15 cellular contexts compared by ENCODE assay signal in genomic region chr20:38635721-38636285, GRCh38. TPM values are rescaled to one million over a fixed set of nuclear protein-coding genes. Genes with fewer than 3 reads are reported as not detected.
DNase-seq lines count a peak whose midpoint lies in the region; ATAC-seq, FAIRE-seq and TF ChIP-seq lines count a peak whose summit lies in the region.
"Had no signal": no experiment of that assay in that cellular context is flagged by ENCODE, and none has a peak within 500 bp of the region (broad histone marks: within the 10 kb centered on the region; RNA-seq: fewer than 3 reads in every experiment).

No MANE protein-coding gene starts in this region.

- H3K4me1 ChIP-seq in HepG2 (ENCODE audit: insufficient read depth, low read length) (peaks cover 8% of the 10 kb centered on the region), right lobe of liver (no peaks in the 10 kb centered on the region)
- H3K4me1 ChIP-seq: lower lobe of right lung had no signal

- CTCF ChIA-PET in HepG2 (lab: Yijun Ruan, JAX; ENCODE audit: low intra/inter-chr PET ratio, low total read pairs) = no interaction called here

- no peak for TF ChIP-seq EP300 in HepG2 (IDR thresholded peaks at IDR 0.05; ENCODE audit: low read depth in 2 of 2, low read length in 2 of 2)
- no peak for TF ChIP-seq EP300 in HepG2 (CRISPR knock-in tag; IDR thresholded peaks at IDR 0.05; ENCODE audit: borderline replicate concordance)

- TF ChIP-seq RAD21 in HepG2 (CRISPR knock-in tag; IDR thresholded peaks at IDR 0.05) = no peak

- no peak for TF ChIP-seq POLR2A in HepG2 (IDR thresholded peaks at IDR 0.05; ENCODE audit: insufficient read depth in 1 of 2, low read depth in 2 of 2, low read length in 2 of 2)
- no peak for TF ChIP-seq POLR2A in right lobe of liver (IDR thresholded peaks at IDR 0.05)

- in situ Hi-C loops in HepG2 (cut with HindIII; ENCODE audit: extremely low pct_ligation_motif_present, low pct_unique_long_range_greater_than_20kb) = loop anchor here (25.0 kb wide), 1 partner anchor 401 kb away; no protein-coding TSS in a partner anchor

- H3K4me2 ChIP-seq in HepG2 (ENCODE audit: low read depth, low read length) = no peak overlapping the region
- H3K4me2 ChIP-seq: KMS-11 had no signal

- H3K27me3 ChIP-seq in HepG2 (ENCODE audit: control insufficient read depth in 1 of 2, insufficient read depth in 2 of 2, low read length in 2 of 2) = no peaks in the 10 kb centered on the region; a peak in 1 of 5 replicates
- no peaks in the 10 kb centered on the region for H3K27me3 ChIP-seq in right lobe of liver

- H4K20me1 ChIP-seq in HepG2 (ENCODE audit: insufficient read depth, low read length) = no peaks in the 10 kb centered on the region; the same call in 1 of the 2 replicates

- no peaks in the 10 kb centered on the region for H3K36me3 ChIP-seq in HepG2 (replicated peaks in 1 of 2; ENCODE audit: control insufficient read depth in 1 of 2, insufficient read depth in 2 of 2, low read length in 2 of 2)
- no peaks in the 10 kb centered on the region for H3K36me3 ChIP-seq in right lobe of liver
- H3K36me3 ChIP-seq: heart right ventricle, lower lobe of right lung had no signal

- peak; percentile 21 for FAIRE-seq in HepG2 (lab: Jason Lieb, UNC)
- FAIRE-seq in urothelium cell line (lab: Jason Lieb, UNC) = no peak

- H3K27ac ChIP-seq in HepG2 (ENCODE audit: extremely low read length, insufficient read depth, low read length) = no peak overlapping the region
- no peak overlapping the region for H3K27ac ChIP-seq in right lobe of liver
- H3K27ac ChIP-seq: heart right ventricle, KMS-11, lower lobe of right lung had no signal

- ATAC-seq in HepG2 (no peak), right lobe of liver (no peak), GM21423 (IDR thresholded peaks at IDR 0.05; ENCODE audit: unreplicated experiment) (no peak)
- no peak for ATAC-seq in activated CD4-positive, CD25-positive, alpha-beta regulatory T cell treated with anti-CD3 and anti-CD28 coated beads, Interleukin-2, amount 50 U/mL, for 24 hours
- ATAC-seq: heart right ventricle, lower lobe of right lung had no signal

- 59% methylated on average over 3 of the region's 3 CpGs for WGBS in HepG2 (ENCODE audit: low lambda C conversion rate)
- 86% methylated on average over 2 of the region's 3 CpGs for WGBS in right lobe of liver (ENCODE audit: insufficient coverage, low coverage, low lambda C conversion rate, missing lambda C conversion rate)

- H3K79me2 ChIP-seq in HepG2 (ENCODE audit: insufficient read depth, low read length) = no peaks in the 10 kb centered on the region

- POLR2A ChIA-PET in HepG2 (lab: Yijun Ruan, JAX) = no interaction called here

- H3K4me3 ChIP-seq in HepG2 (replicated peaks in 1 of 3; ENCODE audit: insufficient read depth in 1 of 3, low read depth in 2 of 3, low read length in 3 of 3) (no peak overlapping the region), right lobe of liver (no peak overlapping the region), choroid plexus epithelial cell (ENCODE audit: low read depth, low read length) (no peak overlapping the region)
- H3K4me3 ChIP-seq: heart right ventricle, lower lobe of right lung had no signal

- TF ChIP-seq CTCF in HepG2 (CRISPR knock-in tag; IDR thresholded peaks at IDR 0.05) (no peak), right lobe of liver (IDR thresholded peaks at IDR 0.05) (no peak), choroid plexus epithelial cell (conservative IDR thresholded peaks at IDR 0.05; ENCODE audit: low read depth, low read length) (no peak)

- H3K9me3 ChIP-seq in HepG2 (ENCODE audit: low read length) = no peaks in the 10 kb centered on the region
- H3K9me3 ChIP-seq in right lobe of liver = no peaks in the 10 kb centered on the region
- H3K9me3 ChIP-seq: lower lobe of right lung had no signal

- no TSS peak for BruUV-seq in HepG2 (replicated peaks; lab: Mats Ljungman, UMichigan)

- intact Hi-C loops in HepG2 (cut with micrococcal nuclease; ENCODE audit: unreplicated experiment) = no loop called here
- intact Hi-C loops in right lobe of liver (cut with DNase I) = no loop called here

- H2AFZ ChIP-seq in HepG2 (ENCODE audit: low read length) = no peak overlapping the region

- H3K9ac ChIP-seq in HepG2 (ENCODE audit: insufficient read depth, low read depth, low read length) = no peak overlapping the region
- H3K9ac ChIP-seq: KMS-11 had no signal

- no peak for DNase-seq in HepG2 (ENCODE audit: low spot score)
- DNase-seq in right lobe of liver = no peak
- DNase-seq in OCI-M1 (lab: John Stamatoyannopoulos, UW) = peak; percentile 23
- DNase-seq in choroid plexus epithelial cell (ENCODE audit: low read depth) = peak; percentile 52
- peak; percentile 36 for DNase-seq in urothelium cell line (ENCODE audit: low spot score)
- DNase-seq in retina = no peak
- DNase-seq: activated B cell treated with CpG ODN at 0.5 μM for 24 hours; amniotic stem cell; effector CD4-positive, alpha-beta T cell; heart right ventricle; lower lobe of right lung had no signal

TF ChIP-seq in HepG2, 621 proteins besides CTCF, POLR2A, EP300 and RAD21 (continues in another document):
- TF ChIP-seq NFYB (CRISPR knock-in tag; IDR thresholded peaks at IDR 0.05) (peak; percentile 32; the same call in 1 of the 2 replicates), U2AF2 (IDR thresholded peaks at IDR 0.05; ENCODE audit: low read depth, low read length) (no peak), SKIL (CRISPR knock-in tag; IDR thresholded peaks at IDR 0.05; ENCODE audit: borderline replicate concordance) (no peak), ZFP36 (IDR thresholded peaks at IDR 0.05; ENCODE audit: borderline replicate concordance, low read depth, low read length, partially characterized antibody) (no peak)

RNA-seq across cellular contexts. Expression of gene ARHGAP40, which starts 34.2 kb away (rescaled TPM):
- total RNA-seq in HepG2 (2016; rRNA removed; fragmentation: Illumina TruSeq; extraction: Trizol) = 0.44 and 0.75 TPM in 2 replicates
- 0.09 and 0.30 TPM in 2 replicates for total RNA-seq in HepG2 (2016; cell fraction: cytosol; rRNA removed; fragmentation: Illumina TruSeq; extraction: Trizol; ENCODE audit: low read depth)
- 0.34 and 0.84 TPM in 2 replicates for total RNA-seq in HepG2 (2016; cell fraction: insoluble cytoplasmic fraction; rRNA removed; fragmentation: Illumina TruSeq; extraction: Trizol)
- total RNA-seq in HepG2 (2016; cell fraction: membrane; rRNA removed; fragmentation: Illumina TruSeq; extraction: Trizol) = 0.10 and 0.43 TPM in 2 replicates
- 0.31 and 0.90 TPM in 2 replicates for total RNA-seq in HepG2 (2016; cell fraction: nucleus; rRNA removed; fragmentation: Illumina TruSeq; extraction: Trizol)
- polyA plus RNA-seq in HepG2 (2011; rRNA removed) = 2.1 and 2.7 TPM in 2 replicates
- 0.72 and 0.86 TPM in 2 replicates for polyA plus RNA-seq in HepG2 (2011; cell fraction: cytosol; rRNA removed)
- 15.4 and 16.6 TPM in 2 replicates for polyA plus RNA-seq in HepG2 (2011; cell fraction: nucleus; rRNA removed)
- 0.47 and 0.86 TPM in 2 replicates for polyA plus RNA-seq in HepG2 (2012)
- 0.06 and 0.20 TPM in 2 replicates for polyA plus RNA-seq in HepG2 (2016; cell fraction: cytosol; fragmentation: Illumina TruSeq; extraction: Trizol; ENCODE audit: low read depth)
- 0.21 and 0.39 TPM in 2 replicates for polyA plus RNA-seq in HepG2 (2016; cell fraction: insoluble cytoplasmic fraction; fragmentation: Illumina TruSeq; extraction: Trizol; ENCODE audit: low read depth)
- 0.19 and 0.26 TPM in 2 replicates for polyA plus RNA-seq in HepG2 (2016; cell fraction: membrane; fragmentation: Illumina TruSeq; extraction: Trizol; ENCODE audit: low read depth)
- 1.5 and 2.2 TPM in 2 replicates for polyA plus RNA-seq in HepG2 (2016; cell fraction: nucleus; fragmentation: Illumina TruSeq; extraction: Trizol; ENCODE audit: insufficient read depth, low read depth)
- polyA minus RNA-seq in HepG2 (2011; rRNA and poly(A)+ RNA removed; ENCODE audit: low replicate concordance) = 1.7 TPM in 1 of 2 replicates, not detected in the other
- 0.20 TPM in 1 of 2 replicates, not detected in the other for polyA minus RNA-seq in HepG2 (2011; cell fraction: cytosol; rRNA and poly(A)+ RNA removed)
- polyA minus RNA-seq in HepG2 (2011; cell fraction: nucleus; rRNA and poly(A)+ RNA removed) = 2.7 and 2.9 TPM in 2 replicates
- under 1 TPM in 1 of 6 experiments, not detected in 5; 0.12 TPM for total RNA-seq in right lobe of liver
- total RNA-seq: activated B cell treated with CpG ODN at 0.5 μM for 24 hours, heart right ventricle, osteocyte had no signal
- polyA plus RNA-seq: heart right ventricle had no signal

RNA-seq across cellular contexts. Expression of gene ADIG, which starts 54.8 kb away (rescaled TPM):
- total RNA-seq in HepG2 (2016; rRNA removed; fragmentation: Illumina TruSeq; extraction: Trizol) (0.15 and 0.28 TPM in 2 replicates), right lobe of liver (not detected)
- not detected in 2 replicates for total RNA-seq in HepG2 (2016; cell fraction: cytosol; rRNA removed; fragmentation: Illumina TruSeq; extraction: Trizol; ENCODE audit: low read depth)
- not detected in 2 replicates for total RNA-seq in HepG2 (2016; cell fraction: insoluble cytoplasmic fraction; rRNA removed; fragmentation: Illumina TruSeq; extraction: Trizol)
- not detected in 2 replicates for total RNA-seq in HepG2 (2016; cell fraction: membrane; rRNA removed; fragmentation: Illumina TruSeq; extraction: Trizol)
- total RNA-seq in HepG2 (2016; cell fraction: nucleus; rRNA removed; fragmentation: Illumina TruSeq; extraction: Trizol) = not detected in 2 replicates
- polyA plus RNA-seq in HepG2 (2011; rRNA removed) = 0.10 TPM in 1 of 2 replicates, not detected in the other
- polyA plus RNA-seq in HepG2 (2011; cell fraction: cytosol; rRNA removed) = not detected in 2 replicates
- polyA plus RNA-seq in HepG2 (2011; cell fraction: nucleus; rRNA removed) = not detected in 2 replicates
- not detected in 2 replicates for polyA plus RNA-seq in HepG2 (2012)
- not detected in 2 replicates for polyA plus RNA-seq in HepG2 (2016; cell fraction: cytosol; fragmentation: Illumina TruSeq; extraction: Trizol; ENCODE audit: low read depth)
- not detected in 2 replicates for polyA plus RNA-seq in HepG2 (2016; cell fraction: insoluble cytoplasmic fraction; fragmentation: Illumina TruSeq; extraction: Trizol; ENCODE audit: low read depth)
- not detected in 2 replicates for polyA plus RNA-seq in HepG2 (2016; cell fraction: membrane; fragmentation: Illumina TruSeq; extraction: Trizol; ENCODE audit: low read depth)
- not detected in 2 replicates for polyA plus RNA-seq in HepG2 (2016; cell fraction: nucleus; fragmentation: Illumina TruSeq; extraction: Trizol; ENCODE audit: insufficient read depth, low read depth)
- not detected in 2 replicates for polyA minus RNA-seq in HepG2 (2011; rRNA and poly(A)+ RNA removed; ENCODE audit: low replicate concordance)
- not detected in 2 replicates for polyA minus RNA-seq in HepG2 (2011; cell fraction: cytosol; rRNA and poly(A)+ RNA removed)
- polyA minus RNA-seq in HepG2 (2011; cell fraction: nucleus; rRNA and poly(A)+ RNA removed) = not detected in 2 replicates
- total RNA-seq: activated B cell treated with CpG ODN at 0.5 μM for 24 hours, lower lobe of right lung, osteocyte had no signal
- polyA plus RNA-seq: heart right ventricle had no signal

Comparison
In these comparisons a context has a peak if more than half of its experiments do, and no peak if none do; other contexts are left out.
1. DNase-seq: peak in OCI-M1 (single experiment), choroid plexus epithelial cell (single experiment) and urothelium cell line (single experiment); none in HepG2 (single experiment), right lobe of liver (0 of 3) and retina (single experiment).